In the genomic region with DNA sequence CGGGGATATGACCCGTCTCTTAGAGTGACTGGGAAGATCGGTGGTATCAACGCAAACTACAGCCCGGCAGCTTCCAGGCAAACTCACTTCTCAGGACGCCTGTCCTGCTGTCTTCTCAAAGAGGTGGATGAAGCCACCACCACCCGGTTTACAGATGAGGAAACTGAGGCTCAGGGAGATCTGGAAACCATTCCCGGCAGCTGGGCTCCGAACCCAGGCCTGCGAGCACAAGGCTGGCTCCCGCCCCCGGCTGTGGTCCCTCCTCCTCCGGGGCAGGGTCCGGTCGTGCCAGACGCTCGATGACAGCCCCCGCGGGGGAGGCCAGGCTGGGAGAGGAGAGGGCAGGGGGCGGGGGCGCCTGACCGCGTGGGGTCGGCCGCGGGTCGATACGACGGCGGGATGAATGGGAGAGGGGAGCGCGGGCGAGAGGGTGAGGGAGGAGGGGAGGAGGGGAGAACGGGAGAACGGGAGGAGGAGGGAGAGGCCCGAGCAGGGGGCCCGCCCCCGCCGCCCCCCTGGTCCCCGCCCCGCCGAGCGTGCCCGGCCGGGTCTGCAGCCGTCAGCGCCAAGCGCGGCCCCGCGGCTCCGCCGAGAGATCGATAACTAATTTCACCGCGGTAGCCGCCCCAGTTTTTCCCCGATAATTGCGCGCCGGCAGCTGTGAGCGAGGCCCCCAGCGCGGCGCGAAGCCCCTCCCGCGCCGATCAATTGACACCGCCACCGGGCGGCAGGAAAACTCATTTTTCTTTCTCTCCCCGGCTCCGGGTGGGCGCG, we compare ENCODE assay signal across 9 cellular contexts. TPM values are rescaled to one million over a fixed set of nuclear protein-coding genes. Genes with fewer than 3 reads are reported as not detected.
A peak's percentile ranks its signal among the peaks of the same experiment; 100 is the strongest.
DNase-seq lines count a peak whose midpoint lies in the region; ATAC-seq, FAIRE-seq and TF ChIP-seq lines count a peak whose summit lies in the region.
"Had no signal": no experiment of that assay in that cellular context is flagged by ENCODE, and none has a peak within 500 bp of the region (broad histone marks: within the 10 kb centered on the region; RNA-seq: fewer than 3 reads in every experiment).

No MANE protein-coding gene starts in this region.

- peaks cover 11% of the 10 kb centered on the region for H3K27me3 ChIP-seq in CD8-positive, alpha-beta T cell (ENCODE audit: insufficient read depth, low read length)
- H3K27me3 ChIP-seq in esophagus muscularis mucosa (peaks cover 0 to 61% (median 16%) of the 10 kb centered on the region in 4 donors), pancreas (no peaks in the 10 kb centered on the region)

- TF ChIP-seq EP300 in esophagus muscularis mucosa (IDR thresholded peaks at IDR 0.05) = no peak

- peak overlapping the region; percentile 49 for H3K4me3 ChIP-seq in CD8-positive, alpha-beta T cell (ENCODE audit: low read depth, low read length)
- H3K4me3 ChIP-seq in esophagus muscularis mucosa (peak overlapping the region; percentile 48 to 63 (median 54)), pancreas (peak overlapping the region; percentile 19 to 48 (median 35))

- no peak for FAIRE-seq in pancreas (lab: Jason Lieb, UNC)
- FAIRE-seq: islet of Langerhans had no signal

- no peak for ATAC-seq in CD8-positive, alpha-beta T cell
- ATAC-seq in pancreas (peak; percentile 54 to 71 (median 60)), GM21529 (IDR thresholded peaks at IDR 0.05; ENCODE audit: unreplicated experiment) (no peak), HG03521 (IDR thresholded peaks at IDR 0.05; ENCODE audit: unreplicated experiment) (no peak)

- CTCF ChIA-PET in CD8-positive, alpha-beta T cell (lab: Charles Lee) = interaction anchor here (0.7 kb wide), 1 partner anchor 25 kb away, joined by 3 read pairs; no protein-coding TSS in a partner anchor

- no peaks in the 10 kb centered on the region for H3K9me3 Mint-ChIP-seq in CD8-positive, alpha-beta T cell

- no peak for DNase-seq in CD8-positive, alpha-beta T cell
- DNase-seq in NCI-H2227 (lab: John Stamatoyannopoulos, UW; ENCODE audit: unreplicated experiment) (peak; percentile 81), esophagus muscularis mucosa (ENCODE audit: extremely low spot score) (no peak), pancreas (peak; percentile 20 to 80 (median 53)), NCI-H2081 treated with DMSO at 0.1 percent for 48 hours (lab: John Stamatoyannopoulos, UW) (no peak), NOMO-1 treated with dmso at 0.1 percent for 144 hours (lab: John Stamatoyannopoulos, UW; ENCODE audit: unreplicated experiment) (no peak)

- no peak for TF ChIP-seq CTCF in CD8-positive, alpha-beta T cell (IDR thresholded peaks at IDR 0.05)
- TF ChIP-seq CTCF in esophagus muscularis mucosa (IDR thresholded peaks at IDR 0.05) (no peak), pancreas (IDR thresholded peaks at IDR 0.05) (no peak)

- H3K36me3 ChIP-seq in CD8-positive, alpha-beta T cell (ENCODE audit: insufficient read depth, low read length) = no peaks in the 10 kb centered on the region
- H3K36me3 ChIP-seq in esophagus muscularis mucosa = no peaks in the 10 kb centered on the region
- H3K36me3 ChIP-seq in pancreas = no peaks in the 10 kb centered on the region

- intact Hi-C loops in CD8-positive, alpha-beta T cell (cut with DNase I, micrococcal nuclease) = no loop called here
- intact Hi-C loops in esophagus muscularis mucosa (cut with DNase I) (no loop called here), pancreas (cut with DNase I) (no loop called here)

- peaks cover 24% of the 10 kb centered on the region for H3K27me3 Mint-ChIP-seq in CD8-positive, alpha-beta T cell (ENCODE audit: low read depth)

- no peaks in the 10 kb centered on the region for H3K36me3 Mint-ChIP-seq in CD8-positive, alpha-beta T cell

- peak overlapping the region; percentile 85 for H3K4me3 Mint-ChIP-seq in CD8-positive, alpha-beta T cell

- H3K4me1 ChIP-seq in CD8-positive, alpha-beta T cell (ENCODE audit: insufficient read depth, low read length) = peaks cover 8% of the 10 kb centered on the region
- H3K4me1 ChIP-seq in esophagus muscularis mucosa (peaks cover 13 to 17% (median 16%) of the 10 kb centered on the region in 4 donors), pancreas (peaks cover 0 to 7% (median 2%) of the 10 kb centered on the region in 3 donors)

- no peak for TF ChIP-seq POLR2A in esophagus muscularis mucosa (IDR thresholded peaks at IDR 0.05; ENCODE audit: low read depth)

- H3K9me3 ChIP-seq in CD8-positive, alpha-beta T cell (ENCODE audit: low read length) = no peaks in the 10 kb centered on the region
- no peaks in the 10 kb centered on the region for H3K9me3 ChIP-seq in esophagus muscularis mucosa
- no peaks in the 10 kb centered on the region for H3K9me3 ChIP-seq in pancreas

- peaks cover 6% of the 10 kb centered on the region for H3K4me1 Mint-ChIP-seq in CD8-positive, alpha-beta T cell (ENCODE audit: low read depth)

- 40% methylated on average over 1 of the region's 76 CpGs for WGBS in esophagus muscularis mucosa
- WGBS in pancreas, 2 donors = 1 to 2% methylated on average over 40 to 76 of the region's 76 CpGs

- H3K27ac Mint-ChIP-seq in CD8-positive, alpha-beta T cell = no peak overlapping the region

- no peak overlapping the region for H3K27ac ChIP-seq in CD8-positive, alpha-beta T cell (ENCODE audit: low read depth, low read length)
- H3K27ac ChIP-seq in esophagus muscularis mucosa (replicated peaks in 1 of 4) = no peak overlapping the region
- no peak overlapping the region for H3K27ac ChIP-seq in pancreas

- POLR2A ChIA-PET in CD8-positive, alpha-beta T cell (lab: Charles Lee) = no interaction called here

RNA-seq across cellular contexts. Expression of a gene that starts 14.0 kb away (rescaled TPM):
- not detected for total RNA-seq in CD8-positive, alpha-beta T cell
- total RNA-seq in esophagus muscularis mucosa (not detected), pancreas (not detected)
- polyA plus RNA-seq in pancreas = under 1 TPM in 1 of 2 donors, not detected in 1; 0.26 TPM

Comparison
In these comparisons a context has a peak if more than half of its experiments do, and no peak if none do; other contexts are left out.
1. ATAC-seq: peak in pancreas (4 of 4); none in CD8-positive, alpha-beta T cell (single experiment), GM21529 (single experiment) and HG03521 (single experiment).
2. DNase-seq: peak in NCI-H2227 (single experiment) and pancreas (6 of 6); none in CD8-positive, alpha-beta T cell (0 of 7), esophagus muscularis mucosa (single experiment), NCI-H2081 treated with DMSO at 0.1 percent for 48 hours (single experiment) and NOMO-1 treated with dmso at 0.1 percent for 144 hours (single experiment).
3. Peak in every context shown above with its lines, with median percentiles within 50 percentile points of each other: H3K4me3 ChIP-seq.